Comparison of ENCODE assay signal across 8 cellular contexts in the genomic region with DNA sequence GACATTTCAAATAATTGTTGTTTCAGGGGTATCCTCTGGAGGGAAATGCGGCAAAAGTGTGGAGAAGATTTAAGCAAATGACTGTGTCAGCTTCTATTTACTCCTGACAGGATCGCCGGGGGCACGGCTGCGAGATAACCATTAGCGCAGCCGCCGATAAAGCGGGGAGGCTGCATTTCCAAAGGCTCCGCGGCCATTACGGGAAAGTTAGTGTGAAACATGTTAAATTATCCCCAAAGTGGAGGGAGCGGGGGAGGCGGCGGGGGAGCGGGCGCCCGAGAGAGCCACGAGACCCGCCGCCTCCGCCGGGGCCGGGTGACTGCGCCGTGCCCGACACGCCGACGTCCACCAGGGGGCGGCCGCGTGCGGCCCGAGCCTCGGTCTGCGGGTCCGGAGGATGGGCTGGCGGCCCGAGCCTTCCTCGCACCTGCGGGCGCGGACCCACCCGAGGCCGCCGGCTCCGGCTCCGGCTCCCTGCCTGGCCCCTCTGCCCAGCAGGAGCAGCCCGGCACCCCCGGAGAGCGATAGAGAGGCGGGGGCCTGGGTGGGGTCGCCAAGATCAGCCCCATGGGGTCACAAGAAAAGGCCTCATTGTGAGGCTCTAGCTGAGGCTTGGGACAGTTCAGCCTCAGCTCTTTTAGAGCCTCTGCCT.
DNase-seq lines count a peak whose midpoint lies in the region; ATAC-seq and TF ChIP-seq lines count a peak whose summit lies in the region.

No MANE protein-coding gene starts in this region.

- intact Hi-C loops in activated T-helper 1 cell treated with anti-CD3 and anti-CD28 coated beads, Interleukin-12 subunit alpha, Interleukin-12 subunit beta, Interleukin-2, Interleukin-4 antibody, amounts not matched to agents 30 ng/mL and 10 ng/mL and 1 ng/mL, durations not matched to agents 14 hours and 24 hours and 36 hours (cut with micrococcal nuclease): loop anchor here (1.0 kb wide), 4 partner anchors 72 to 207 kb away; no protein-coding TSS in a partner anchor

- no peak for TF ChIP-seq POLR2A in GM18505 (IDR thresholded peaks at IDR 0.05; ENCODE audit: borderline replicate concordance, extremely low read depth, insufficient read depth, insufficient read length)

- peaks cover 69% of the 10 kb centered on the region for H3K27me3 Mint-ChIP-seq in activated T-helper 1 cell treated with anti-CD3 and anti-CD28 coated beads, Interleukin-12 subunit alpha, Interleukin-12 subunit beta, Interleukin-2, Interleukin-4 antibody, amounts not matched to agents 30 ng/mL and 10 ng/mL and 1 ng/mL, durations not matched to agents 14 hours and 24 hours and 36 hours (ENCODE audit: insufficient read depth)
- peaks cover 21% of the 10 kb centered on the region for H3K27me3 Mint-ChIP-seq in glutamatergic neuron (ENCODE audit: unreplicated experiment)

- peak overlapping the region; percentile 60 for H3K4me3 Mint-ChIP-seq in activated T-helper 1 cell treated with anti-CD3 and anti-CD28 coated beads, Interleukin-12 subunit alpha, Interleukin-12 subunit beta, Interleukin-2, Interleukin-4 antibody, amounts not matched to agents 30 ng/mL and 10 ng/mL and 1 ng/mL, durations not matched to agents 14 hours and 24 hours and 36 hours
- no peak overlapping the region for H3K4me3 Mint-ChIP-seq in glutamatergic neuron (ENCODE audit: unreplicated experiment)

- no peak overlapping the region for H3K27ac Mint-ChIP-seq in activated T-helper 1 cell treated with anti-CD3 and anti-CD28 coated beads, Interleukin-12 subunit alpha, Interleukin-12 subunit beta, Interleukin-2, Interleukin-4 antibody, amounts not matched to agents 30 ng/mL and 10 ng/mL and 1 ng/mL, durations not matched to agents 14 hours and 24 hours and 36 hours
- H3K27ac Mint-ChIP-seq in glutamatergic neuron (ENCODE audit: unreplicated experiment): no peak overlapping the region

- peak; percentile 97 for TF ChIP-seq CTCF in glutamatergic neuron (IDR thresholded peaks at IDR 0.05; ENCODE audit: partially characterized antibody, unreplicated experiment)

- peaks cover 9% of the 10 kb centered on the region for H3K4me1 Mint-ChIP-seq in activated T-helper 1 cell treated with anti-CD3 and anti-CD28 coated beads, Interleukin-12 subunit alpha, Interleukin-12 subunit beta, Interleukin-2, Interleukin-4 antibody, amounts not matched to agents 30 ng/mL and 10 ng/mL and 1 ng/mL, durations not matched to agents 14 hours and 24 hours and 36 hours (ENCODE audit: low read depth)
- peaks cover 13% of the 10 kb centered on the region for H3K4me1 Mint-ChIP-seq in glutamatergic neuron (ENCODE audit: low read depth, unreplicated experiment)

- DNase-seq in GM03348 (ENCODE audit: low spot score) (peak; percentile 81), NAMALWA (ENCODE audit: low spot score) (peak; percentile 72), glutamatergic neuron (peak; percentile 73), SHP77 treated with DMSO at 0.1 percent for 48 hours (lab: John Stamatoyannopoulos, UW) (no peak)
- peak; percentile 57 for DNase-seq in activated T-helper 1 cell treated with anti-CD3 and anti-CD28 coated beads, Interleukin-12 subunit alpha, Interleukin-12 subunit beta, Interleukin-2, Interleukin-4 antibody, amounts not matched to agents 30 ng/mL and 10 ng/mL and 1 ng/mL, durations not matched to agents 14 hours and 24 hours and 36 hours (ENCODE audit: low spot score)
- peak; percentile 78 for DNase-seq in stimulated activated CD4-positive, alpha-beta T cell treated with anti-CD3 and anti-CD28 coated beads, Interleukin-15, amount 100 ng/mL, for 24 hours

- no peak for ATAC-seq in HG03025 (IDR thresholded peaks at IDR 0.05; ENCODE audit: low FRiP score, unreplicated experiment)
- no peak for ATAC-seq in GM18505 (IDR thresholded peaks at IDR 0.05; ENCODE audit: unreplicated experiment)

- no peaks in the 10 kb centered on the region for H3K36me3 Mint-ChIP-seq in activated T-helper 1 cell treated with anti-CD3 and anti-CD28 coated beads, Interleukin-12 subunit alpha, Interleukin-12 subunit beta, Interleukin-2, Interleukin-4 antibody, amounts not matched to agents 30 ng/mL and 10 ng/mL and 1 ng/mL, durations not matched to agents 14 hours and 24 hours and 36 hours (ENCODE audit: low read depth)
- no peaks in the 10 kb centered on the region for H3K36me3 Mint-ChIP-seq in glutamatergic neuron (ENCODE audit: unreplicated experiment)

- H3K9me3 Mint-ChIP-seq in activated T-helper 1 cell treated with anti-CD3 and anti-CD28 coated beads, Interleukin-12 subunit alpha, Interleukin-12 subunit beta, Interleukin-2, Interleukin-4 antibody, amounts not matched to agents 30 ng/mL and 10 ng/mL and 1 ng/mL, durations not matched to agents 14 hours and 24 hours and 36 hours: no peaks in the 10 kb centered on the region
- peaks cover 3% of the 10 kb centered on the region for H3K9me3 Mint-ChIP-seq in glutamatergic neuron (ENCODE audit: unreplicated experiment)
